In genomic region chr2:128521482-128521881, GRCh38 we compare ENCODE assay signal across 18 cellular contexts.
"Had no signal": no experiment of that assay in that cellular context is flagged by ENCODE, and none has a peak within 500 bp of the region (broad histone marks: within the 10 kb centered on the region; RNA-seq: fewer than 3 reads in every experiment).

No MANE protein-coding gene starts in this region.

- H3K9me3 Mint-ChIP-seq: natural killer cell; stimulated activated naive CD8-positive, alpha-beta T cell treated with anti-CD3 and anti-CD28 coated beads, Interleukin-15, Interleukin-2, amounts not matched to agents 100 ng/mL and 50 ng/mL, for 24 hours had no signal

- H3K27me3 ChIP-seq: gastrocnemius medialis, pancreas, right lobe of liver, tibial nerve had no signal

- H3K36me3 Mint-ChIP-seq: natural killer cell had no signal

- H3K4me3 ChIP-seq: gastrocnemius medialis, lung, pancreas, right lobe of liver, thoracic aorta, tibial nerve had no signal

- H3K36me3 ChIP-seq: gastrocnemius medialis, neutrophil, pancreas, right lobe of liver, thoracic aorta, tibial nerve had no signal

- H3K9me3 ChIP-seq: gastrocnemius medialis, neutrophil, pancreas, right lobe of liver, thoracic aorta had no signal

- H3K27ac Mint-ChIP-seq: endodermal cell; memory B cell; natural killer cell; stimulated activated naive B cell treated with anti-CD40 and anti-IgM and Interleukin-4, amounts not matched to agents 10 μg/mL and 1 μg/mL and 100 μg/mL, for 72 hours; stimulated activated naive CD8-positive, alpha-beta T cell treated with anti-CD3 and anti-CD28 coated beads, Interleukin-15, Interleukin-2, amounts not matched to agents 100 ng/mL and 50 ng/mL, for 24 hours had no signal

- H3K4me1 ChIP-seq: gastrocnemius medialis, pancreas, right lobe of liver, tibial nerve had no signal

- H3K4me1 Mint-ChIP-seq: natural killer cell had no signal

- H3K4me3 Mint-ChIP-seq: endodermal cell; memory B cell; natural killer cell; stimulated activated naive B cell treated with anti-CD40 and anti-IgM and Interleukin-4, amounts not matched to agents 10 μg/mL and 1 μg/mL and 100 μg/mL, for 72 hours; stimulated activated naive CD8-positive, alpha-beta T cell treated with anti-CD3 and anti-CD28 coated beads, Interleukin-15, Interleukin-2, amounts not matched to agents 100 ng/mL and 50 ng/mL, for 24 hours had no signal

- H3K27ac ChIP-seq: epithelial cell of prostate, gastrocnemius medialis, neutrophil, pancreas, right lobe of liver, thoracic aorta, tibial nerve had no signal

- H3K27me3 Mint-ChIP-seq: stimulated activated naive CD8-positive, alpha-beta T cell treated with anti-CD3 and anti-CD28 coated beads, Interleukin-15, Interleukin-2, amounts not matched to agents 100 ng/mL and 50 ng/mL, for 24 hours had no signal

- ATAC-seq: gastrocnemius medialis, left lobe of liver had no signal

- DNase-seq: effector CD8-positive, alpha-beta T cell; foreskin fibroblast; gastrocnemius medialis; natural killer cell; pancreas; retina; right lobe of liver; small intestine had no signal
